In the genomic region with DNA sequence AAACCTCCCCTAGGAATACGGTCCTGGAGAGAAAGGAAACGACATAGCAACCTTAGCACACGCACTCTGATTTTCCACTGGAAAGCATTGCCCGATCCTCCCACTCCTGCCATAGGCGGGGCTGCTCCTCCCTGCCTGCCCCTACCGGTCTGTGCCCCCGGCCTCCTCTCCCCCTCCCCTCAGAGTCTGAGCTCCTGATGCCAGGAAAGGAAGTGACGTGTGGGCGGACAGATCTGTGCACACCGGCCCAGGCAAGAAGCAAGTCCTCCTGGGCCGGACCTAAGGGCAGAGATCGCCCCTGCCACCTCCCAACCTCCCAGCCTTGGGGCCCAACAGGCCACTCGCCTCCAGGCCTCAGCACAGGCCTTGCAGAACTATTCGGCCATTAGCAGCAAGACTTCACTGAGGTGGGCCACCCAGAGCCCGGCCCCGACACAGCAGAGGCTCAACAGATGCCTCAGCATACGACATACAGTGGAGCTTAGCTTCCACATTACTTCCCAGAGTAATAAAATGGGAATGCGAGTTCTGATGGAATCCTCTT, we compare ENCODE assay signal across 10 cellular contexts. TPM values are rescaled to one million over a fixed set of nuclear protein-coding genes. Genes with fewer than 3 reads are reported as not detected.
DNase-seq lines count a peak whose midpoint lies in the region; ATAC-seq, FAIRE-seq and TF ChIP-seq lines count a peak whose summit lies in the region.
"Had no signal": no experiment of that assay in that cellular context is flagged by ENCODE, and none has a peak within 500 bp of the region (broad histone marks: within the 10 kb centered on the region; RNA-seq: fewer than 3 reads in every experiment).

No MANE protein-coding gene starts in this region.

- no peak overlapping the region for H3K4me2 ChIP-seq in trophoblast cell (ENCODE audit: low read length)

- H3K14ac ChIP-seq in trophoblast cell (ENCODE audit: low read length) = no peak overlapping the region

- H3K4ac ChIP-seq in trophoblast cell (ENCODE audit: low read depth, low read length) = no peak overlapping the region

- H3K79me2 ChIP-seq in trophoblast cell (ENCODE audit: control insufficient read depth, insufficient read depth, low read length, poor library complexity) = no peaks in the 10 kb centered on the region

- H3K27ac ChIP-seq in trophoblast cell (ENCODE audit: low read depth, low read length) = no peak overlapping the region
- H3K27ac ChIP-seq: 22Rv1 had no signal

- intact Hi-C loops in left colon (cut with DNase I, micrococcal nuclease) = no loop called here

- no peak overlapping the region for H2AK5ac ChIP-seq in trophoblast cell (ENCODE audit: low read length)

- no peak overlapping the region for H3K4me3 ChIP-seq in trophoblast cell (ENCODE audit: low read depth, low read length)

- H3K79me1 ChIP-seq in trophoblast cell (ENCODE audit: low read length) = no peaks in the 10 kb centered on the region

- H4K12ac ChIP-seq in trophoblast cell (ENCODE audit: low read depth, low read length) = no peak overlapping the region

- peak overlapping the region; percentile 71 to 75 for H3K27ac Mint-ChIP-seq in stimulated activated naive CD8-positive, alpha-beta T cell treated with anti-CD3 and anti-CD28 coated beads, Interleukin-15, amount 100 ng/mL, for 72 hours

- H3K9me3 ChIP-seq in trophoblast cell (ENCODE audit: insufficient read depth, low read depth, low read length) = no peaks in the 10 kb centered on the region

- peaks cover 7 to 17% of the 10 kb centered on the region in 2 experiments for H3K4me1 ChIP-seq in trophoblast cell (ENCODE audit: control insufficient read depth in 1 of 2, insufficient read depth in 2 of 2, low read length in 2 of 2)

- no peak overlapping the region for H2BK5ac ChIP-seq in trophoblast cell (ENCODE audit: low read depth, low read length, poor library complexity)

- H2AFZ ChIP-seq in trophoblast cell (ENCODE audit: insufficient read depth, low read length, poor library complexity) = no peak overlapping the region

- WGBS in trophoblast cell (ENCODE audit: extremely low coverage, insufficient coverage, insufficient read length) = no CpG with 5 or more reads among the region's 18 CpGs

- H3K36me3 ChIP-seq in trophoblast cell (ENCODE audit: control insufficient read depth in 1 of 2, insufficient read depth in 2 of 2, low read length in 2 of 2) = peaks cover 12 to 18% of the 10 kb centered on the region in 2 experiments

- H3K4me1 Mint-ChIP-seq in stimulated activated naive CD8-positive, alpha-beta T cell treated with anti-CD3 and anti-CD28 coated beads, Interleukin-15, amount 100 ng/mL, for 72 hours = peaks cover 64% of the 10 kb centered on the region

- H3K4me3 Mint-ChIP-seq in stimulated activated naive CD8-positive, alpha-beta T cell treated with anti-CD3 and anti-CD28 coated beads, Interleukin-15, amount 100 ng/mL, for 72 hours = peak overlapping the region; percentile 44 to 82

- no peak for FAIRE-seq in GM12892 (lab: Jason Lieb, UNC)

- peak; percentile 29 for DNase-seq in DMS 273 (lab: John Stamatoyannopoulos, UW; ENCODE audit: unreplicated experiment)
- DNase-seq in DMS 273 treated with DMSO at 0.1 percent for 48 hours (lab: John Stamatoyannopoulos, UW) = no peak
- peak; percentile 55 for DNase-seq in amniotic epithelial cell (ENCODE audit: low read depth)
- peak; percentile 11 to 52 for DNase-seq in left colon
- no peak for DNase-seq in stimulated activated naive CD8-positive, alpha-beta T cell treated with anti-CD3 and anti-CD28 coated beads, Interleukin-15, amount 100 ng/mL, for 72 hours
- no peak for DNase-seq in trophoblast cell
- DNase-seq in GM12892 (ENCODE audit: insufficient read length) = no peak
- DNase-seq: NCI-H2029 treated with DMSO at 0.1 percent for 48 hours had no signal

- peak; percentile 23 for ATAC-seq in left colon
- peak; percentile 39 for ATAC-seq in stimulated activated naive CD8-positive, alpha-beta T cell treated with anti-CD3 and anti-CD28 coated beads, Interleukin-15, amount 100 ng/mL, for 72 hours
- no peak for ATAC-seq in GM18517 (IDR thresholded peaks at IDR 0.05; ENCODE audit: unreplicated experiment)

- H3K27me3 Mint-ChIP-seq in stimulated activated naive CD8-positive, alpha-beta T cell treated with anti-CD3 and anti-CD28 coated beads, Interleukin-15, amount 100 ng/mL, for 72 hours = no peaks in the 10 kb centered on the region

- no peak overlapping the region for H3K23ac ChIP-seq in trophoblast cell (ENCODE audit: low read length)

- no peak overlapping the region for H4K8ac ChIP-seq in trophoblast cell (ENCODE audit: low read depth, low read length)

- no peak overlapping the region for H2BK120ac ChIP-seq in trophoblast cell (ENCODE audit: insufficient read depth, low read length, poor library complexity)

- no peaks in the 10 kb centered on the region for H3K9me3 Mint-ChIP-seq in stimulated activated naive CD8-positive, alpha-beta T cell treated with anti-CD3 and anti-CD28 coated beads, Interleukin-15, amount 100 ng/mL, for 72 hours

- no peak overlapping the region for H3K9ac ChIP-seq in trophoblast cell (ENCODE audit: low read length)

- H3K18ac ChIP-seq in trophoblast cell (ENCODE audit: low read length) = no peak overlapping the region

- H2BK12ac ChIP-seq in trophoblast cell (ENCODE audit: low read length) = no peak overlapping the region

- H4K91ac ChIP-seq in trophoblast cell (ENCODE audit: low read depth, low read length) = no peak overlapping the region

- TF ChIP-seq POLR2A in GM12892 (IDR thresholded peaks at IDR 0.05; ENCODE audit: low read depth, low read length) = no peak

- H3K27me3 ChIP-seq in trophoblast cell (ENCODE audit: insufficient read depth, low read length) = no peaks in the 10 kb centered on the region

RNA-seq across cellular contexts. Expression of a gene that starts 7.2 kb away (rescaled TPM):
- total RNA-seq in left colon = 10 to 100 TPM; 17.7 to 30.8 TPM
- 52.0 and 52.5 TPM in 2 replicates for polyA plus RNA-seq in trophoblast cell (2013)
- 17.5 TPM for polyA plus RNA-seq in GM12892 (2012; ENCODE audit: missing spikeins)

RNA-seq across cellular contexts. Expression of a gene that starts 30.9 kb away (rescaled TPM):
- 10 to 100 TPM; 41.5 to 62.2 TPM for total RNA-seq in left colon
- 20.3 and 21.4 TPM in 2 replicates for polyA plus RNA-seq in trophoblast cell (2013)
- 5.3 TPM for polyA plus RNA-seq in GM12892 (2012; ENCODE audit: missing spikeins)

RNA-seq across cellular contexts. Expression of a gene that starts 57.0 kb away (rescaled TPM):
- total RNA-seq in left colon = 100 to 1,000 TPM; 161 to 279 TPM
- 59.1 and 59.5 TPM in 2 replicates for polyA plus RNA-seq in trophoblast cell (2013)
- polyA plus RNA-seq in GM12892 (2012; ENCODE audit: missing spikeins) = not detected

Comparison
In these comparisons a context has a peak if more than half of its experiments do, and no peak if none do; other contexts are left out.
1. DNase-seq: peak in DMS 273 (single experiment), amniotic epithelial cell (single experiment) and left colon (2 of 2); none in DMS 273 treated with DMSO at 0.1 percent for 48 hours (single experiment), stimulated activated naive CD8-positive, alpha-beta T cell treated with anti-CD3 and anti-CD28 coated beads, Interleukin-15, amount 100 ng/mL, for 72 hours (0 of 2), trophoblast cell (0 of 2) and GM12892 (single experiment).